ENCODE assay signal across 9 cellular contexts in genomic region chr17:44210342-44211192, GRCh38. TPM values are rescaled to one million over a fixed set of nuclear protein-coding genes. Genes with fewer than 3 reads are reported as not detected.
DNase-seq lines count a peak whose midpoint lies in the region; FAIRE-seq and TF ChIP-seq lines count a peak whose summit lies in the region.
"Had no signal": no experiment of that assay in that cellular context is flagged by ENCODE, and none has a peak within 500 bp of the region (broad histone marks: within the 10 kb centered on the region; RNA-seq: fewer than 3 reads in every experiment).

No MANE protein-coding gene starts in this region.

- no peaks in the 10 kb centered on the region for H3K27me3 ChIP-seq in HAP-1 (ENCODE audit: low read depth)
- no peaks in the 10 kb centered on the region for H3K27me3 ChIP-seq in WERI-Rb-1 (ENCODE audit: insufficient read depth, low read depth, severe bottlenecking)
- no peaks in the 10 kb centered on the region for H3K27me3 ChIP-seq in mammary epithelial cell (ENCODE audit: insufficient read depth, low read length)

- peak; percentile 80 for DNase-seq in GDM1 (lab: John Stamatoyannopoulos, UW)
- DNase-seq in HAP-1 (ENCODE audit: low spot score in 2 of 2): peak; percentile 75 to 88
- DNase-seq in NCI-H1694 (lab: John Stamatoyannopoulos, UW): peak; percentile 60
- DNase-seq in WERI-Rb-1: peak; percentile 95
- DNase-seq in mammary epithelial cell: peak; percentile 52
- DNase-seq in kidney: peak; percentile 94
- peak; percentile 93 for DNase-seq in stimulated activated CD4-positive, alpha-beta T cell treated with anti-CD3 and anti-CD28 coated beads, Interleukin-15, amount 100 ng/mL, for 24 hours
- DNase-seq in NCI-H146 (lab: John Stamatoyannopoulos, UW): no peak

- dilution Hi-C loops in mammary epithelial cell (cut with HindIII; ENCODE audit: low sequenced_read_pairs): no loop called here

- no peak for FAIRE-seq in kidney (lab: Jason Lieb, UNC)

- in situ Hi-C loops in HAP-1 (cut with MboI; ENCODE audit: low sequenced_read_pairs) (loop anchor here (5.0 kb wide), 1 partner anchor 117 kb away; no protein-coding TSS in a partner anchor), mammary epithelial cell (cut with MboI; ENCODE audit: low sequenced_read_pairs in 2 of 2) (no loop called here)

- H3K79me2 ChIP-seq in mammary epithelial cell (ENCODE audit: insufficient read depth, low read length): no peaks in the 10 kb centered on the region

- no peak overlapping the region for H3K4me3 ChIP-seq in HAP-1
- H3K4me3 ChIP-seq in WERI-Rb-1 (ENCODE audit: low read depth, low read length): 0 out of 2 replicates have a peak overlapping the region, but pooled peaks have one; percentile 2
- no peak overlapping the region for H3K4me3 ChIP-seq in mammary epithelial cell (replicated peaks in 1 of 3; ENCODE audit: insufficient read depth in 1 of 3, low read depth in 2 of 3, low read length in 3 of 3)
- no peak overlapping the region for H3K4me3 ChIP-seq in kidney (ENCODE audit: low read length in 2 of 2)

- H3K36me3 ChIP-seq in HAP-1 (replicated peaks) (peaks cover 73% of the 10 kb centered on the region), WERI-Rb-1 (peaks cover 81% of the 10 kb centered on the region), mammary epithelial cell (ENCODE audit: insufficient read depth, low read length) (peaks cover 13% of the 10 kb centered on the region), kidney (ENCODE audit: control insufficient read depth in 1 of 2, insufficient read depth in 2 of 2, low read length in 2 of 2) (peaks cover 42 to 52% of the 10 kb centered on the region in 2 donors)

- TF ChIP-seq CTCF in WERI-Rb-1 (IDR thresholded peaks at IDR 0.05; ENCODE audit: low read depth, low read length) (peak; percentile 100), mammary epithelial cell (conservative IDR thresholded peaks at IDR 0.05 in 1 of 2, IDR thresholded peaks at IDR 0.05 in 1 of 2; ENCODE audit: extremely low read depth in 1 of 2, insufficient read depth in 1 of 2, low read depth in 1 of 2, low read length in 2 of 2) (peak; percentile 54 to 82), kidney (IDR thresholded peaks at IDR 0.05; ENCODE audit: borderline replicate concordance, extremely low read depth, insufficient read depth) (peak; percentile 96)

- H4K20me1 ChIP-seq in mammary epithelial cell (ENCODE audit: insufficient read depth, low read length): peaks cover 4% of the 10 kb centered on the region

- H2AFZ ChIP-seq in mammary epithelial cell (ENCODE audit: low read depth, low read length): no peak overlapping the region

- no peak overlapping the region for H3K4me2 ChIP-seq in mammary epithelial cell (ENCODE audit: insufficient read depth, low read depth, low read length)

- H3K4me1 ChIP-seq in HAP-1 (peaks cover 3% of the 10 kb centered on the region; the same call in 1 of the 2 replicates), mammary epithelial cell (ENCODE audit: insufficient read depth, low read length) (peaks cover 30% of the 10 kb centered on the region), kidney (ENCODE audit: control insufficient read depth in 1 of 2, insufficient read depth in 1 of 2, low read depth in 1 of 2, low read length in 2 of 2) (peaks cover 0 to 5% of the 10 kb centered on the region in 2 donors)

- H3K9me3 ChIP-seq in HAP-1 (no peaks in the 10 kb centered on the region), WERI-Rb-1 (ENCODE audit: severe bottlenecking) (no peaks in the 10 kb centered on the region), mammary epithelial cell (replicated peaks; ENCODE audit: insufficient read depth, low read length) (no peaks in the 10 kb centered on the region), kidney (ENCODE audit: control insufficient read depth in 1 of 2, low read length in 2 of 2) (no peaks in the 10 kb centered on the region)

- WGBS in mammary epithelial cell (ENCODE audit: low coverage, missing lambda C conversion rate): 57% methylated on average over 11 of the region's 64 CpGs

- intact Hi-C loops in mammary epithelial cell (cut with micrococcal nuclease) (no loop called here), kidney (cut with DNase I) (loop anchor here (5.0 kb wide), 1 partner anchor 117 kb away; no protein-coding TSS in a partner anchor)

- H3K9ac ChIP-seq in mammary epithelial cell (ENCODE audit: insufficient read depth, low read length) (no peak overlapping the region), kidney (ENCODE audit: low read length in 2 of 2) (peak overlapping the region in 1 of 2 donors; percentile 1)

- BruUV-seq in mammary epithelial cell (replicated peaks; lab: Mats Ljungman, UMichigan): TSS peak; percentile 19

- H3K27ac ChIP-seq in WERI-Rb-1 (peak overlapping the region; percentile 90), mammary epithelial cell (ENCODE audit: insufficient read depth, low read depth, low read length) (no peak overlapping the region), kidney (ENCODE audit: low read depth in 2 of 2, low read length in 2 of 2) (no peak overlapping the region)

- CTCF ChIA-PET in mammary epithelial cell (lab: Charles Lee; ENCODE audit: low non-redundant PET): interaction anchor here (0.8 to 1.0 kb wide), 2 partner anchors 120 to 313 kb away, joined by 3 to 7 read pairs; no protein-coding TSS in a partner anchor

RNA-seq across cellular contexts. Expression of gene UBTF, which starts 8.9 kb away (rescaled TPM):
- total RNA-seq in mammary epithelial cell (10 to 100 TPM; 30.0 to 60.1 TPM), kidney (98.8 TPM)
- polyA plus RNA-seq in mammary epithelial cell (18.5 TPM), kidney (ENCODE audit: insufficient read depth, low read depth, low replicate concordance) (46.1 TPM)
- 25.0 TPM for polyA minus RNA-seq in mammary epithelial cell

RNA-seq across cellular contexts. Expression of gene ATXN7L3, which starts 10.9 kb away (rescaled TPM):
- total RNA-seq in mammary epithelial cell (10 to 100 TPM; 35.3 to 55.9 TPM), kidney (64.8 TPM)
- polyA plus RNA-seq in mammary epithelial cell (26.3 TPM), kidney (ENCODE audit: insufficient read depth, low read depth, low replicate concordance) (20.0 TPM)
- polyA minus RNA-seq in mammary epithelial cell: 30.4 TPM

RNA-seq across cellular contexts. Expression of gene TMUB2, which starts 23.8 kb away (rescaled TPM):
- total RNA-seq in mammary epithelial cell (10 to 100 TPM; 25.2 to 31.8 TPM), kidney (37.7 TPM)
- polyA plus RNA-seq in mammary epithelial cell (29.6 TPM), kidney (ENCODE audit: insufficient read depth, low read depth, low replicate concordance) (39.2 TPM)
- 20.0 TPM for polyA minus RNA-seq in mammary epithelial cell

RNA-seq across cellular contexts. Expression of gene ASB16, which starts 40.1 kb away (rescaled TPM):
- total RNA-seq in mammary epithelial cell (not detected), kidney (0.25 TPM)
- polyA plus RNA-seq in mammary epithelial cell (not detected), kidney (ENCODE audit: insufficient read depth, low read depth, low replicate concordance) (0.90 TPM)
- not detected for polyA minus RNA-seq in mammary epithelial cell

RNA-seq across cellular contexts. Expression of gene SLC4A1, which starts 57.4 kb away (rescaled TPM):
- total RNA-seq in mammary epithelial cell (not detected), kidney (2.1 TPM)
- polyA plus RNA-seq in mammary epithelial cell (not detected), kidney (ENCODE audit: insufficient read depth, low read depth, low replicate concordance) (201 TPM)
- not detected for polyA minus RNA-seq in mammary epithelial cell
- polyA plus RNA-seq: urinary bladder had no signal
